ENCODE assay signal across 9 cellular contexts in genomic region chr16:19395654-19396267, GRCh38. TPM values are rescaled to one million over a fixed set of nuclear protein-coding genes. Genes with fewer than 3 reads are reported as not detected.
DNase-seq lines count a peak whose midpoint lies in the region; ATAC-seq and TF ChIP-seq lines count a peak whose summit lies in the region.
"Not testable (repeated sequence)": the region's sequence is repeated elsewhere in the genome, so short reads cannot be mapped to it uniquely, and the experiment has no call there.
"Had no signal": no experiment of that assay in that cellular context is flagged by ENCODE, and none has a peak within 500 bp of the region (broad histone marks: within the 10 kb centered on the region; RNA-seq: fewer than 3 reads in every experiment).

No MANE protein-coding gene starts in this region.

- ATAC-seq in HCT116, SK-N-SH treated with all-trans-retinoic acid at 6 μM for 48 hours, left lung: not testable (repeated sequence)

- H3K9me3 Mint-ChIP-seq in type B pancreatic cell = not testable (repeated sequence)

- not testable (repeated sequence) for H2AFZ ChIP-seq in HCT116 (ENCODE audit: low read depth, low read length, poor library complexity, severe bottlenecking)

- RAD21 ChIA-PET in HCT116 (lab: Charles Lee; ENCODE audit: low non-redundant PET in 1 of 2, low total read pairs in 2 of 2, uncharacterized antibody in 2 of 2, unreplicated experiment in 2 of 2) = not testable (repeated sequence)

- H3K36me3 Mint-ChIP-seq in type B pancreatic cell = not testable (repeated sequence)

- H3K27me3 ChIP-seq in HCT116 (ENCODE audit: insufficient read depth, low read length); breast epithelium; left lung; muscle layer of duodenum (ENCODE audit: low read depth, low read length): not testable (repeated sequence)

- H3K9me3 ChIP-seq in HCT116 (ENCODE audit: control insufficient read depth in 1 of 2, insufficient read depth in 1 of 2, low read depth in 1 of 2, low read length in 2 of 2); breast epithelium; left lung; muscle layer of duodenum (ENCODE audit: control insufficient read depth in 1 of 2, low read length in 2 of 2): not testable (repeated sequence)

- not testable (repeated sequence) for TF ChIP-seq CTCF in C4-2B (conservative IDR thresholded peaks at IDR 0.05); HCT116 (IDR thresholded peaks at IDR 0.05 in 2 of 3, conservative IDR thresholded peaks at IDR 0.05 in 1 of 3; ENCODE audit: borderline replicate concordance in 1 of 3, insufficient read depth in 1 of 3, low read depth in 2 of 3, low read length in 2 of 3); breast epithelium (IDR thresholded peaks at IDR 0.05); left lung (IDR thresholded peaks at IDR 0.05); type B pancreatic cell (conservative IDR thresholded peaks at IDR 0.05)

- intact Hi-C loops in HCT116 (cut with micrococcal nuclease); breast epithelium (cut with DNase I; ENCODE audit: low total_unique reads); left lung (cut with DNase I): not testable (repeated sequence)

- not testable (repeated sequence) for H3K9ac ChIP-seq in HCT116 (ENCODE audit: low read length)

- TF ChIP-seq POLR2A in HCT116 (IDR thresholded peaks at IDR 0.05; ENCODE audit: borderline replicate concordance, extremely low read depth, insufficient read depth, insufficient read length); breast epithelium (IDR thresholded peaks at IDR 0.05): not testable (repeated sequence)

- CTCF ChIA-PET in HCT116 (lab: Charles Lee) = not testable (repeated sequence)

- H3K4me1 ChIP-seq in HCT116 (ENCODE audit: control insufficient read depth in 1 of 2, insufficient read depth in 2 of 2, low read length in 2 of 2) = peaks cover 37 to 49% of the 10 kb centered on the region in 2 experiments
- not testable (repeated sequence) for H3K4me1 ChIP-seq in breast epithelium; left lung; muscle layer of duodenum (ENCODE audit: control insufficient read depth in 1 of 2, insufficient read depth in 2 of 2, low read length in 2 of 2)

- H3K36me3 ChIP-seq in HCT116 (ENCODE audit: control insufficient read depth in 1 of 2, insufficient read depth in 2 of 2, low read length in 2 of 2); breast epithelium; left lung; muscle layer of duodenum (ENCODE audit: control insufficient read depth in 1 of 2, insufficient read depth in 2 of 2, low read length in 2 of 2): not testable (repeated sequence)

- BruUV-seq in HCT116 (replicated peaks; lab: Mats Ljungman, UMichigan) = not testable (repeated sequence)

- not testable (repeated sequence) for H3K4me3 ChIP-seq in HCT116 (replicated peaks in 1 of 2; ENCODE audit: low read depth in 1 of 2, low read length in 2 of 2); breast epithelium; left lung; muscle layer of duodenum (ENCODE audit: low read depth in 1 of 2, low read length in 2 of 2)

- POLR2A ChIA-PET in HCT116 (lab: Charles Lee) = interaction anchor here (2.2 kb wide), 1 partner anchor 14 kb away, joined by 4 read pairs; no protein-coding TSS in a partner anchor

- H3K4me2 ChIP-seq in HCT116 (ENCODE audit: low read length) = peak overlapping the region; percentile 10; the same call in 1 of the 2 replicates

- H4K20me1 ChIP-seq in HCT116 (ENCODE audit: insufficient read depth) = not testable (repeated sequence)

- peak overlapping the region; percentile 90 for H3K27ac ChIP-seq in C4-2B
- not testable (repeated sequence) for H3K27ac ChIP-seq in HCT116 (ENCODE audit: low read depth, low read length)
- H3K27ac ChIP-seq in breast epithelium = peak overlapping the region; percentile 80 to 83
- H3K27ac ChIP-seq in left lung = peak overlapping the region; percentile 51 to 76
- peak overlapping the region; percentile 37 for H3K27ac ChIP-seq in muscle layer of duodenum (ENCODE audit: low read length)

- not testable (repeated sequence) for H3K9me2 ChIP-seq in HCT116 (ENCODE audit: insufficient read depth)

- not testable (repeated sequence) for H3K27me3 Mint-ChIP-seq in type B pancreatic cell

- H3K4me1 Mint-ChIP-seq in type B pancreatic cell (ENCODE audit: unreplicated experiment) = peaks cover 29% of the 10 kb centered on the region

- H3K27ac Mint-ChIP-seq in type B pancreatic cell = peak overlapping the region; percentile 97

- not testable (repeated sequence) for H3K79me2 ChIP-seq in HCT116 (ENCODE audit: insufficient read depth, low read length)

- DNase-seq in HCT116 (ENCODE audit: low read depth, low spot score); left lung; type B pancreatic cell (ENCODE audit: extremely low spot score, unreplicated experiment): not testable (repeated sequence)
- DNase-seq in NCI-H510A (lab: John Stamatoyannopoulos, UW) (peak; percentile 94), breast epithelium (ENCODE audit: low spot score in 2 of 2) (peak; percentile 53 to 81)

- H3K4me3 Mint-ChIP-seq in type B pancreatic cell = peak overlapping the region; percentile 72

- not testable (repeated sequence) for TF ChIP-seq RAD21 in HCT116 (IDR thresholded peaks at IDR 0.05; ENCODE audit: low read depth)

TF ChIP-seq in SK-N-SH treated with all-trans-retinoic acid at 6 μM for 48 hours, 23 proteins besides CTCF, POLR2A, EP300 and RAD21:
- TF ChIP-seq ISL1 (CRISPR knock-in tag; IDR thresholded peaks at IDR 0.05) = peak; percentile 29; the same call in 1 of the 2 replicates
TF ChIP-seq in SK-N-SH treated with all-trans-retinoic acid at 6 μM for 48 hours: peak in this region for 1; not testable (repeated sequence) for 22.

RNA-seq across cellular contexts. Expression of gene TMC5, which starts 21.9 kb away (rescaled TPM):
- total RNA-seq in HCT116 (2021; ENCODE audit: unreplicated experiment) (15.7 TPM), breast epithelium (10 to 100 TPM in 2 of 3 donors, under 1 TPM in 1; under 0.01 to 40.3 (median 28.8) TPM), left lung (100 to 1,000 TPM in 1 of 2 donors, 10 to 100 TPM in 1; 78.8 to 105 TPM), type B pancreatic cell (ENCODE audit: low replicate concordance) (9.1 and 22.1 TPM in 2 replicates)
- polyA plus RNA-seq in HCT116 (2012) = 11.9 and 12.7 TPM in 2 replicates
- total RNA-seq: SJCRH30 had no signal
